In the genomic region with DNA sequence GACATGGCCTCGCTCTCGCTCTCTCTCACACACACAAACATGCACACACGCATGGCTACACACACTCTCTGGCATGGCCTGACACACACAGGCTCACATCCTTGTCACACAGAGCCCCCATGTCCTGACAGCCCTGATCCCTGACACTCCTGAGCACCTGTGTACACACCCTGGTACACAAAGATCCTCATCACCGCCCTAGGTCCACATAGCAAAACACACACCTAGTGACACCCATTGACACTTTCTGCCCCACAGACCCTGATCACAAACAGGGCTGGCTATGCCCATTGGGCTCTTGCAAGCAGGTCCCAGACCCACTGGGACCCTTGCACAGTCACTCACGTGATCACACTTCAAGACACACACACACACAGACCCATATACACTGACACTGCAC, we compare ENCODE assay signal across 19 cellular contexts. TPM values are rescaled to one million over a fixed set of nuclear protein-coding genes. Genes with fewer than 3 reads are reported as not detected.
A peak's percentile ranks its signal among the peaks of the same experiment; 100 is the strongest.
DNase-seq lines count a peak whose midpoint lies in the region; FAIRE-seq and TF ChIP-seq lines count a peak whose summit lies in the region.
"Had no signal": no experiment of that assay in that cellular context is flagged by ENCODE, and none has a peak within 500 bp of the region (broad histone marks: within the 10 kb centered on the region; RNA-seq: fewer than 3 reads in every experiment).

No MANE protein-coding gene starts in this region.

- H3K9me3 Mint-ChIP-seq in CD14-positive monocyte, result peaks cover 0 to 6% (median 2%) of the 10 kb centered on the region in 7 donors
- H3K9me3 Mint-ChIP-seq in progenitor cell of endocrine pancreas (ENCODE audit: low read depth), result no peaks in the 10 kb centered on the region
- H3K9me3 Mint-ChIP-seq: HFFc6 had no signal

- no peak overlapping the region for H3K4me3 Mint-ChIP-seq in CD14-positive monocyte
- H3K4me3 Mint-ChIP-seq in progenitor cell of endocrine pancreas (ENCODE audit: low read depth), result no peak overlapping the region
- H3K4me3 Mint-ChIP-seq: HFFc6 had no signal

- FAIRE-seq in H1 (lab: Jason Lieb, UNC), result no peak

- H3K4me1 ChIP-seq in BLaER1 (peaks cover 55% of the 10 kb centered on the region), H1 (replicated peaks in 1 of 4; ENCODE audit: control insufficient read depth in 3 of 4, insufficient read depth in 4 of 4, low read length in 3 of 4) (peaks cover 0 to 14% (median 9%) of the 10 kb centered on the region in 4 experiments; a peak in 5 of 7 replicates), neuronal stem cell (ENCODE audit: control insufficient read depth in 2 of 2, insufficient read depth in 1 of 2, low read depth in 1 of 2, low read length in 2 of 2) (peaks cover 4 to 10% of the 10 kb centered on the region in 2 donors)

- H3K27me3 ChIP-seq in BLaER1 (peaks cover 5% of the 10 kb centered on the region; the same call in 1 of the 2 replicates), H1 (replicated peaks in 1 of 4; ENCODE audit: control insufficient read depth in 3 of 4, extremely low read depth in 1 of 4, insufficient read depth in 3 of 4, low read length in 3 of 4) (peaks cover 31 to 66% (median 61%) of the 10 kb centered on the region in 4 experiments), neuronal stem cell (ENCODE audit: control insufficient read depth in 3 of 3, insufficient read depth in 3 of 3, low read depth in 1 of 3, low read length in 3 of 3) (peaks cover 14 to 84% (median 61%) of the 10 kb centered on the region in 3 experiments), H7 (ENCODE audit: control insufficient read depth, insufficient read depth, low read length) (peaks cover 37% of the 10 kb centered on the region)

- H3K9me3 ChIP-seq in BLaER1 (peaks cover 3% of the 10 kb centered on the region; the same call in 1 of the 2 replicates), H1 (ENCODE audit: insufficient read depth in 2 of 2, low read depth in 1 of 2, low read length in 1 of 2) (no peaks in the 10 kb centered on the region), neuronal stem cell (replicated peaks in 1 of 2; ENCODE audit: control insufficient read depth in 2 of 2, insufficient read depth in 1 of 2, low read depth in 1 of 2, low read length in 2 of 2) (peaks cover 0 to 5% of the 10 kb centered on the region in 2 donors)

- H3K4ac ChIP-seq in H1 (replicated peaks; ENCODE audit: insufficient read length, low read depth, low read length) (no peak overlapping the region), neuronal stem cell (ENCODE audit: low read length) (no peak overlapping the region)

- CTCF ChIA-PET in H1 (lab: Charles Lee; ENCODE audit: partially characterized antibody), result interaction anchor here (0.6 to 2.7 kb wide), 3 partner anchors 14 to 41 kb away, joined by 3 to 8 read pairs (median 6); no protein-coding TSS in a partner anchor

- POLR2A ChIA-PET in H1 (lab: Charles Lee; ENCODE audit: partially characterized antibody), result interaction anchor here (0.7 to 1.2 kb wide), 3 partner anchors 15 to 130 kb away, joined by 3 read pairs; no protein-coding TSS in a partner anchor

- H3K18ac ChIP-seq in H1 (ENCODE audit: extremely low read depth, low read length) (no peak overlapping the region), neuronal stem cell (ENCODE audit: low read length) (no peak overlapping the region)

- H3K4me2 ChIP-seq in BLaER1, result peak overlapping the region; percentile 30
- H3K4me2 ChIP-seq in H1 (ENCODE audit: insufficient read depth in 1 of 2, low read depth in 2 of 2, low read length in 2 of 2), result no peak overlapping the region; a peak in 1 of 4 replicates
- H3K4me2 ChIP-seq in neuronal stem cell (ENCODE audit: insufficient read depth, low read length, poor library complexity, severe bottlenecking), result no peak overlapping the region
- H3K4me2 ChIP-seq: PC-9 had no signal

- no peak overlapping the region for H3K27ac ChIP-seq in BLaER1
- no peak overlapping the region for H3K27ac ChIP-seq in H1 (ENCODE audit: low read depth, low read length)
- no peak overlapping the region for H3K27ac ChIP-seq in neuronal stem cell (replicated peaks; ENCODE audit: low read length)
- H3K27ac ChIP-seq: BLaER1 treated with 17β-estradiol and CSF1 and Interleukin-3, amounts not matched to agents 10 nM and 100 nM; PC-9 had no signal

- H4K91ac ChIP-seq in H1 (replicated peaks; ENCODE audit: insufficient read length, low read length) (peak overlapping the region; percentile 17), neuronal stem cell (ENCODE audit: low read depth, low read length, poor library complexity) (no peak overlapping the region)

- TF ChIP-seq POLR2A in H1 (IDR thresholded peaks at IDR 0.05; ENCODE audit: control extremely low read depth in 1 of 2, low read depth in 2 of 2, low read length in 2 of 2), result no peak

- H3K4me3 ChIP-seq in BLaER1 (no peak overlapping the region), LNCaP clone FGC (ENCODE audit: low read depth, low read length) (no peak overlapping the region), H1 (ENCODE audit: extremely low read depth in 1 of 4, insufficient read depth in 2 of 4, low read depth in 3 of 4, low read length in 4 of 4) (no peak overlapping the region), neuronal stem cell (ENCODE audit: low read length in 2 of 2) (peak overlapping the region in 1 of 2 donors; percentile 5), H7 (ENCODE audit: insufficient read depth, low read depth, low read length) (no peak overlapping the region)
- H3K4me3 ChIP-seq: BLaER1 treated with 17β-estradiol and CSF1 and Interleukin-3, amounts not matched to agents 10 nM and 100 nM; PC-9 had no signal

- peak overlapping the region; percentile 60; the same call in 1 of the 2 replicates for H2BK5ac ChIP-seq in H1 (ENCODE audit: low read depth, low read length)
- H2BK5ac ChIP-seq in neuronal stem cell (ENCODE audit: low read length), result no peak overlapping the region

- no peak overlapping the region for H4K5ac ChIP-seq in H1 (ENCODE audit: insufficient read length, low read depth, low read length)

- no peak overlapping the region for H3K56ac ChIP-seq in H1 (replicated peaks; ENCODE audit: insufficient read length, low read depth, low read length)

- peaks cover 20 to 29% (median 24%) of the 10 kb centered on the region in 3 donors for H3K27me3 Mint-ChIP-seq in CD14-positive monocyte (ENCODE audit: low read depth in 3 of 3)
- H3K27me3 Mint-ChIP-seq in progenitor cell of endocrine pancreas, result peaks cover 63% of the 10 kb centered on the region

- TF ChIP-seq RAD21 in H1 (IDR thresholded peaks at IDR 0.05 in 1 of 2, conservative IDR thresholded peaks at IDR 0.05 in 1 of 2; ENCODE audit: low read depth in 2 of 2, low read length in 2 of 2), result no peak

- peak overlapping the region; percentile 99 for H2BK12ac ChIP-seq in H1 (ENCODE audit: low read depth, low read length)
- no peak overlapping the region for H2BK12ac ChIP-seq in neuronal stem cell (ENCODE audit: low read length)

- H2AFZ ChIP-seq in H1 (ENCODE audit: low read length) (no peak overlapping the region), neuronal stem cell (ENCODE audit: low read length) (no peak overlapping the region)
- H2AFZ ChIP-seq: PC-9 had no signal

- H3K9ac ChIP-seq in BLaER1, result no peak overlapping the region
- no peak overlapping the region for H3K9ac ChIP-seq in H1 (replicated peaks in 1 of 4; ENCODE audit: extremely low read depth in 1 of 4, low read depth in 3 of 4, low read length in 3 of 4)
- no peak overlapping the region for H3K9ac ChIP-seq in neuronal stem cell (ENCODE audit: low read depth, low read length, poor library complexity)
- H3K9ac ChIP-seq: BLaER1 treated with 17β-estradiol and CSF1 and Interleukin-3, amounts not matched to agents 10 nM and 100 nM had no signal

- no peak overlapping the region for H2BK20ac ChIP-seq in H1 (ENCODE audit: low read length)

- H3K79me2 ChIP-seq in H1 (ENCODE audit: control insufficient read depth in 1 of 2, insufficient read depth in 2 of 2, low read length in 2 of 2), result no peaks in the 10 kb centered on the region

- TF ChIP-seq EP300 in H1 (IDR thresholded peaks at IDR 0.05; ENCODE audit: borderline replicate concordance in 1 of 2, low read depth in 2 of 2, low read length in 2 of 2), result no peak

- H2BK120ac ChIP-seq in H1 (replicated peaks; ENCODE audit: low read depth, low read length) (no peak overlapping the region), neuronal stem cell (ENCODE audit: low read depth, low read length) (no peak overlapping the region)

- H4K20me1 ChIP-seq in BLaER1 (no peaks in the 10 kb centered on the region), H1 (replicated peaks in 1 of 2; ENCODE audit: control insufficient read depth in 1 of 2, insufficient read depth in 2 of 2, low read length in 2 of 2) (peaks cover 4 to 25% of the 10 kb centered on the region in 2 experiments)

- no peak for TF ChIP-seq CTCF in LNCaP clone FGC (IDR thresholded peaks at IDR 0.05; ENCODE audit: control insufficient read depth, extremely low read depth, insufficient read depth)
- TF ChIP-seq CTCF in H1 (IDR thresholded peaks at IDR 0.05; ENCODE audit: control extremely low read depth in 1 of 3, insufficient read depth in 1 of 3, low read depth in 1 of 3, low read length in 3 of 3), result no peak
- TF ChIP-seq CTCF in CD14-positive monocyte (IDR thresholded peaks at IDR 0.05), result no peak
- TF ChIP-seq CTCF in progenitor cell of endocrine pancreas (IDR thresholded peaks at IDR 0.05; ENCODE audit: unreplicated experiment), result no peak

- peaks cover 3% of the 10 kb centered on the region; the same call in 1 of the 2 replicates for H3K79me1 ChIP-seq in H1 (ENCODE audit: low read depth, low read length)
- no peaks in the 10 kb centered on the region for H3K79me1 ChIP-seq in neuronal stem cell (ENCODE audit: low read depth, low read length)

- H3K36me3 Mint-ChIP-seq in CD14-positive monocyte, result peaks cover 0 to 9% of the 10 kb centered on the region in 2 donors
- no peaks in the 10 kb centered on the region for H3K36me3 Mint-ChIP-seq in progenitor cell of endocrine pancreas (ENCODE audit: insufficient read depth)

- DNase-seq in LNCaP clone FGC (ENCODE audit: low read depth) (peak; percentile 94), H1 (ENCODE audit: low read depth in 1 of 2, low spot score in 2 of 2) (no peak), neuronal stem cell (ENCODE audit: low spot score) (no peak), CD14-positive monocyte (ENCODE audit: low spot score) (no peak), progenitor cell of endocrine pancreas (ENCODE audit: low spot score, unreplicated experiment) (no peak), H7 (no peak)
- DNase-seq: EL, H9, HFFc6, KBM-7, NCI-H1092 treated with DMSO at 0.1 percent for 48 hours, NCI-H1436 treated with DMSO at 0.1 percent for 48 hours, NCI-H2029, NCI-H2227 treated with DMSO at 0.1 percent for 48 hours, NCI-H510A, NCI-H748 treated with DMSO at 0.1 percent for 48 hours, PC-9 had no signal

- H3K23ac ChIP-seq in H1 (ENCODE audit: insufficient read length) (no peak overlapping the region), neuronal stem cell (ENCODE audit: low read depth, low read length, poor library complexity) (peak overlapping the region; percentile 12)

- intact Hi-C loops in CD14-positive monocyte (cut with micrococcal nuclease), result no loop called here

- H3K27ac Mint-ChIP-seq in CD14-positive monocyte, result no peak overlapping the region
- H3K27ac Mint-ChIP-seq in progenitor cell of endocrine pancreas, result no peak overlapping the region
- H3K27ac Mint-ChIP-seq: H9, HFFc6 had no signal

- peaks cover 25% of the 10 kb centered on the region for H3K23me2 ChIP-seq in H1 (ENCODE audit: low read depth, low read length)

- H4K8ac ChIP-seq in H1 (ENCODE audit: extremely low read depth, insufficient read depth, low read length) (no peak overlapping the region), neuronal stem cell (ENCODE audit: low read depth, low read length) (no peak overlapping the region)

- H2AK5ac ChIP-seq in H1 (ENCODE audit: low read depth, low read length) (peak overlapping the region; percentile 100), neuronal stem cell (ENCODE audit: low read depth, low read length) (no peak overlapping the region)

- peaks cover 9% of the 10 kb centered on the region for H3K4me1 Mint-ChIP-seq in CD14-positive monocyte
- H3K4me1 Mint-ChIP-seq in progenitor cell of endocrine pancreas (ENCODE audit: low read depth), result peaks cover 4% of the 10 kb centered on the region

- H3K36me3 ChIP-seq in BLaER1 (no peaks in the 10 kb centered on the region), H1 (ENCODE audit: control insufficient read depth in 2 of 4, insufficient read depth in 4 of 4, low read length in 3 of 4) (peaks cover 0 to 8% (median 0%) of the 10 kb centered on the region in 4 experiments; a peak in 1 of 8 replicates), neuronal stem cell (replicated peaks in 1 of 2; ENCODE audit: control insufficient read depth in 2 of 2, insufficient read depth in 2 of 2, low read length in 2 of 2) (no peaks in the 10 kb centered on the region), H7 (replicated peaks; ENCODE audit: control insufficient read depth, insufficient read depth, low read length) (no peaks in the 10 kb centered on the region)
- H3K36me3 ChIP-seq: BLaER1 treated with 17β-estradiol and CSF1 and Interleukin-3, amounts not matched to agents 10 nM and 100 nM had no signal

- WGBS in H1 (ENCODE audit: extremely low coverage in 1 of 2, insufficient coverage in 1 of 2, insufficient read length in 1 of 2, insufficient replicate concordance in 2 of 2, low coverage in 1 of 2, low lambda C conversion rate in 2 of 2, missing lambda C conversion rate in 1 of 2), 2 experiments, result 89% methylated on average over 5 of the region's 5 CpGs; no CpG with 5 or more reads in 1 of the 2 experiments
- no CpG with 5 or more reads among the region's 5 CpGs for WGBS in neuronal stem cell (ENCODE audit: extremely low coverage in 2 of 2, insufficient read length in 2 of 2, insufficient replicate concordance in 1 of 2), 2 donors

- H2BK15ac ChIP-seq in H1 (ENCODE audit: low read length), result peak overlapping the region; percentile 100
- H2BK15ac ChIP-seq in neuronal stem cell (ENCODE audit: low read length), result no peak overlapping the region

- H3K14ac ChIP-seq in H1 (ENCODE audit: insufficient read length) (no peak overlapping the region), neuronal stem cell (ENCODE audit: low read length) (no peak overlapping the region)

RNA-seq across cellular contexts. Expression of a gene that starts 4.0 kb away (rescaled TPM):
- total RNA-seq in H1 (2021; fragmentation: NEBNext Ultra II Directional; extraction: Animal tissue kit (Norgen Biotek cat#: 25700)), result 0.20 and 0.27 TPM in 2 replicates
- polyA plus RNA-seq in H1 (2011; rRNA removed) (0.03 and 0.08 TPM in 2 replicates), CD14-positive monocyte (under 1 TPM; 0.25 to 0.90 TPM)
- 0.05 TPM for polyA plus RNA-seq in H1 (2011; cell fraction: cytosol; rRNA removed)
- polyA plus RNA-seq in H1 (2011; cell fraction: nucleus; rRNA removed), result 0.14 TPM
- polyA plus RNA-seq in H1 (2012, experiment 1 of 2), result 0.09 to 0.22 TPM (median 0.12 TPM) in 3 of 4 replicates, not detected in the other
- polyA plus RNA-seq in H1 (2012, experiment 2 of 2), result 0.07 TPM
- polyA plus RNA-seq in H1 (2013, experiment 1 of 2), result 0.26 TPM
- polyA plus RNA-seq in H1 (2013, experiment 2 of 2), result 0.18 TPM
- 0.02 and 0.13 TPM in 2 replicates for polyA minus RNA-seq in H1 (2011; rRNA and poly(A)+ RNA removed)
- not detected for polyA minus RNA-seq in H1 (2011; cell fraction: cytosol; rRNA and poly(A)+ RNA removed)
- polyA minus RNA-seq in H1 (2011; cell fraction: nucleus; rRNA and poly(A)+ RNA removed), result 0.40 TPM
- 0.07 TPM for polyA plus RNA-seq in neuronal stem cell (2013, experiment 1 of 2)
- polyA plus RNA-seq in neuronal stem cell (2013, experiment 2 of 2), result 0.07 TPM
- total RNA-seq in progenitor cell of endocrine pancreas, result 0.46 and 0.51 TPM in 2 replicates
- 0.03 and 0.07 TPM in 2 replicates for total RNA-seq in H7 (2014; rRNA removed; shearing (Covaris generic))

RNA-seq across cellular contexts. Expression of a gene that starts 21.9 kb away (rescaled TPM):
- total RNA-seq in H1 (2021; fragmentation: NEBNext Ultra II Directional; extraction: Animal tissue kit (Norgen Biotek cat#: 25700)), result 0.17 and 0.25 TPM in 2 replicates
- polyA plus RNA-seq in H1 (2011; rRNA removed) (0.13 and 0.14 TPM in 2 replicates), CD14-positive monocyte (not detected)
- polyA plus RNA-seq in H1 (2011; cell fraction: cytosol; rRNA removed), result 0.23 TPM
- polyA plus RNA-seq in H1 (2011; cell fraction: nucleus; rRNA removed), result 0.29 TPM
- 0.25 to 0.41 TPM (median 0.35 TPM) in 4 replicates for polyA plus RNA-seq in H1 (2012, experiment 1 of 2)
- polyA plus RNA-seq in H1 (2012, experiment 2 of 2), result not detected
- polyA plus RNA-seq in H1 (2013, experiment 1 of 2), result 0.20 TPM
- 0.18 TPM for polyA plus RNA-seq in H1 (2013, experiment 2 of 2)
- polyA minus RNA-seq in H1 (2011; rRNA and poly(A)+ RNA removed), result 0.32 TPM in 2 replicates
- polyA minus RNA-seq in H1 (2011; cell fraction: cytosol; rRNA and poly(A)+ RNA removed), result not detected
- polyA minus RNA-seq in H1 (2011; cell fraction: nucleus; rRNA and poly(A)+ RNA removed), result not detected
- 0.03 TPM for polyA plus RNA-seq in neuronal stem cell (2013, experiment 1 of 2)
- polyA plus RNA-seq in neuronal stem cell (2013, experiment 2 of 2), result 0.03 TPM
- total RNA-seq in progenitor cell of endocrine pancreas, result not detected in 2 replicates
- 0.15 TPM in 1 of 2 replicates, not detected in the other for total RNA-seq in H7 (2014; rRNA removed; shearing (Covaris generic))
- total RNA-seq: HFFc6 had no signal

RNA-seq across cellular contexts. Expression of a gene that starts 34.3 kb away (rescaled TPM):
- 42.2 and 45.5 TPM in 2 replicates for total RNA-seq in H1 (2021; fragmentation: NEBNext Ultra II Directional; extraction: Animal tissue kit (Norgen Biotek cat#: 25700))
- 42.6 and 58.5 TPM in 2 replicates for polyA plus RNA-seq in H1 (2011; rRNA removed)
- polyA plus RNA-seq in H1 (2011; cell fraction: cytosol; rRNA removed), result 69.9 TPM
- polyA plus RNA-seq in H1 (2011; cell fraction: nucleus; rRNA removed), result 48.3 TPM
- polyA plus RNA-seq in H1 (2012, experiment 1 of 2), result 29.8 to 63.8 TPM (median 59.7 TPM) in 4 replicates
- polyA plus RNA-seq in H1 (2012, experiment 2 of 2), result 33.7 TPM
- 51.0 TPM for polyA plus RNA-seq in H1 (2013, experiment 1 of 2)
- polyA plus RNA-seq in H1 (2013, experiment 2 of 2), result 51.7 TPM
- 3.9 and 4.2 TPM in 2 replicates for polyA minus RNA-seq in H1 (2011; rRNA and poly(A)+ RNA removed)
- polyA minus RNA-seq in H1 (2011; cell fraction: cytosol; rRNA and poly(A)+ RNA removed), result 18.5 TPM
- polyA minus RNA-seq in H1 (2011; cell fraction: nucleus; rRNA and poly(A)+ RNA removed), result 9.9 TPM
- 34.0 TPM for polyA plus RNA-seq in neuronal stem cell (2013, experiment 1 of 2)
- 31.8 TPM for polyA plus RNA-seq in neuronal stem cell (2013, experiment 2 of 2)
- 10 to 100 TPM; 31.6 to 42.4 TPM for polyA plus RNA-seq in CD14-positive monocyte
- 16.8 and 20.8 TPM in 2 replicates for total RNA-seq in progenitor cell of endocrine pancreas
- total RNA-seq in H7 (2014; rRNA removed; shearing (Covaris generic)), result 40.4 and 51.7 TPM in 2 replicates

RNA-seq across cellular contexts. Expression of a gene that starts 45.6 kb away (rescaled TPM):
- 73.3 and 76.1 TPM in 2 replicates for total RNA-seq in H1 (2021; fragmentation: NEBNext Ultra II Directional; extraction: Animal tissue kit (Norgen Biotek cat#: 25700))
- polyA plus RNA-seq in H1 (2011; rRNA removed), result 40.0 and 80.1 TPM in 2 replicates
- 55.5 TPM for polyA plus RNA-seq in H1 (2011; cell fraction: cytosol; rRNA removed)
- 103 TPM for polyA plus RNA-seq in H1 (2011; cell fraction: nucleus; rRNA removed)
- 80.4 to 113 TPM (median 97.5 TPM) in 4 replicates for polyA plus RNA-seq in H1 (2012, experiment 1 of 2)
- polyA plus RNA-seq in H1 (2012, experiment 2 of 2), result 81.2 TPM
- polyA plus RNA-seq in H1 (2013, experiment 1 of 2), result 109 TPM
- polyA plus RNA-seq in H1 (2013, experiment 2 of 2), result 104 TPM
- 20.4 and 29.3 TPM in 2 replicates for polyA minus RNA-seq in H1 (2011; rRNA and poly(A)+ RNA removed)
- 60.7 TPM for polyA minus RNA-seq in H1 (2011; cell fraction: cytosol; rRNA and poly(A)+ RNA removed)
- 34.6 TPM for polyA minus RNA-seq in H1 (2011; cell fraction: nucleus; rRNA and poly(A)+ RNA removed)
- polyA plus RNA-seq in neuronal stem cell (2013, experiment 1 of 2), result 115 TPM
- 115 TPM for polyA plus RNA-seq in neuronal stem cell (2013, experiment 2 of 2)
- polyA plus RNA-seq in CD14-positive monocyte, result 10 to 100 TPM; 45.5 to 55.3 TPM
- 70.4 and 78.8 TPM in 2 replicates for total RNA-seq in progenitor cell of endocrine pancreas
- total RNA-seq in H7 (2014; rRNA removed; shearing (Covaris generic)), result 146 and 155 TPM in 2 replicates

RNA-seq across cellular contexts. Expression of a gene that starts 52.9 kb away (rescaled TPM):
- 1,155 and 1,177 TPM in 2 replicates for total RNA-seq in H1 (2021; fragmentation: NEBNext Ultra II Directional; extraction: Animal tissue kit (Norgen Biotek cat#: 25700))
- polyA plus RNA-seq in H1 (2011; rRNA removed), result 418 and 591 TPM in 2 replicates
- polyA plus RNA-seq in H1 (2011; cell fraction: cytosol; rRNA removed), result 688 TPM
- polyA plus RNA-seq in H1 (2011; cell fraction: nucleus; rRNA removed), result 550 TPM
- polyA plus RNA-seq in H1 (2012, experiment 1 of 2), result 1,095 to 1,152 TPM (median 1,124 TPM) in 4 replicates
- 936 TPM for polyA plus RNA-seq in H1 (2012, experiment 2 of 2)
- 1,404 TPM for polyA plus RNA-seq in H1 (2013, experiment 1 of 2)
- polyA plus RNA-seq in H1 (2013, experiment 2 of 2), result 1,687 TPM
- 818 and 963 TPM in 2 replicates for polyA minus RNA-seq in H1 (2011; rRNA and poly(A)+ RNA removed)
- polyA minus RNA-seq in H1 (2011; cell fraction: cytosol; rRNA and poly(A)+ RNA removed), result 466 TPM
- polyA minus RNA-seq in H1 (2011; cell fraction: nucleus; rRNA and poly(A)+ RNA removed), result 318 TPM
- 336 TPM for polyA plus RNA-seq in neuronal stem cell (2013, experiment 1 of 2)
- 330 TPM for polyA plus RNA-seq in neuronal stem cell (2013, experiment 2 of 2)
- 100 to 1,000 TPM; 109 to 133 TPM for polyA plus RNA-seq in CD14-positive monocyte
- 707 and 730 TPM in 2 replicates for total RNA-seq in progenitor cell of endocrine pancreas
- total RNA-seq in H7 (2014; rRNA removed; shearing (Covaris generic)), result 911 and 1,131 TPM in 2 replicates
